Comparison of ENCODE assay signal across 8 cellular contexts in genomic region chr5:55994998-55995914, GRCh38. TPM values are rescaled to one million over a fixed set of nuclear protein-coding genes. Genes with fewer than 3 reads are reported as not detected.
A peak's percentile ranks its signal among the peaks of the same experiment; 100 is the strongest.
DNase-seq lines count a peak whose midpoint lies in the region; ATAC-seq, FAIRE-seq and TF ChIP-seq lines count a peak whose summit lies in the region.

No MANE protein-coding gene starts in this region.

- peak; percentile 93 for DNase-seq in NCI-H69 (lab: John Stamatoyannopoulos, UW)
- peak; percentile 92 to 96 for DNase-seq in activated CD4-positive, alpha-beta T cell treated with anti-CD3 and anti-CD28 coated beads, Interleukin-2, amount 50 U/mL, for 24 hours (ENCODE audit: low read depth in 1 of 2, low spot score in 1 of 2)
- peak; percentile 96 for DNase-seq in HepG2 (ENCODE audit: low spot score)
- DNase-seq in stimulated activated CD4-positive, alpha-beta T cell treated with anti-CD3 and anti-CD28 coated beads, Interleukin-4, amount 100 ng/mL, for 1 hour = peak; percentile 97

- POLR2A ChIA-PET in HepG2 (lab: Yijun Ruan, JAX) = interaction anchor here (0.8 to 2.2 kb wide), 16 partner anchors 8 to 914 kb away, joined by 3 to 12 read pairs (median 5); partner anchors contain the start of gene SETD9

- H3K36me3 Mint-ChIP-seq in dendritic cell treated with granulocyte-macrophage colony-stimulating factor and Interleukin-4, amounts not matched to agents 40 ng/mL and 50 ng/mL, for 4 days (ENCODE audit: low read depth) = peaks cover 39% of the 10 kb centered on the region

- peak in 1 of 2 experiments; percentile 68; a peak in 2 of 4 replicates for TF ChIP-seq POLR2A in HepG2 (IDR thresholded peaks at IDR 0.05; ENCODE audit: insufficient read depth in 1 of 2, low read depth in 2 of 2, low read length in 2 of 2)

- H3K4me3 Mint-ChIP-seq in dendritic cell treated with granulocyte-macrophage colony-stimulating factor and Interleukin-4, amounts not matched to agents 40 ng/mL and 50 ng/mL, for 4 days = peak overlapping the region; percentile 89

- H3K9ac ChIP-seq in HepG2 (ENCODE audit: insufficient read depth, low read depth, low read length) = peak overlapping the region; percentile 99

- peaks cover 0 to 4% of the 10 kb centered on the region in 2 experiments; a peak in 1 of 5 replicates for H3K27me3 ChIP-seq in HepG2 (ENCODE audit: control insufficient read depth in 1 of 2, insufficient read depth in 2 of 2, low read length in 2 of 2)

- H3K4me2 ChIP-seq in HepG2 (ENCODE audit: low read depth, low read length) = peak overlapping the region; percentile 71

- H3K27ac ChIP-seq in C4-2B (peak overlapping the region; percentile 80), HepG2 (ENCODE audit: extremely low read length, insufficient read depth, low read length) (peak overlapping the region; percentile 94)

- TF ChIP-seq EP300 in HepG2 (IDR thresholded peaks at IDR 0.05; ENCODE audit: low read depth in 2 of 2, low read length in 2 of 2) (peak in 1 of 2 experiments; percentile 49; a peak in 2 of 4 replicates), HepG2 (CRISPR knock-in tag; IDR thresholded peaks at IDR 0.05; ENCODE audit: borderline replicate concordance) (no peak; the same call in 1 of the 2 replicates)

- CTCF ChIA-PET in HepG2 (lab: Yijun Ruan, JAX; ENCODE audit: low intra/inter-chr PET ratio, low total read pairs) = no interaction called here

- H3K4me1 ChIP-seq in HepG2 (ENCODE audit: insufficient read depth, low read length) = peaks cover 43% of the 10 kb centered on the region

- H2AFZ ChIP-seq in HepG2 (ENCODE audit: low read length) = no peak overlapping the region

- 3% methylated on average over 12 of the region's 70 CpGs for WGBS in HepG2 (ENCODE audit: low lambda C conversion rate)

- peaks cover 42% of the 10 kb centered on the region for H3K4me1 Mint-ChIP-seq in dendritic cell treated with granulocyte-macrophage colony-stimulating factor and Interleukin-4, amounts not matched to agents 40 ng/mL and 50 ng/mL, for 4 days (ENCODE audit: low read depth)

- no peak for TF ChIP-seq RAD21 in HepG2 (CRISPR knock-in tag; IDR thresholded peaks at IDR 0.05)

- intact Hi-C loops in dendritic cell treated with granulocyte-macrophage colony-stimulating factor and Interleukin-4, amounts not matched to agents 40 ng/mL and 50 ng/mL, for 4 days (cut with micrococcal nuclease) = loop anchor here (5.0 to 10.0 kb wide), 4 partner anchors 32 to 207 kb away; no protein-coding TSS in a partner anchor
- intact Hi-C loops in HepG2 (cut with micrococcal nuclease; ENCODE audit: unreplicated experiment) = loop anchor here (1.0 to 5.0 kb wide), 5 partner anchors 8 to 130 kb away; no protein-coding TSS in a partner anchor

- H3K27me3 Mint-ChIP-seq in dendritic cell treated with granulocyte-macrophage colony-stimulating factor and Interleukin-4, amounts not matched to agents 40 ng/mL and 50 ng/mL, for 4 days = no peaks in the 10 kb centered on the region

- H3K79me2 ChIP-seq in HepG2 (ENCODE audit: insufficient read depth, low read length) = peaks cover 54% of the 10 kb centered on the region

- H3K4me3 ChIP-seq in HepG2 (replicated peaks in 1 of 3; ENCODE audit: insufficient read depth in 1 of 3, low read depth in 2 of 3, low read length in 3 of 3) = peak overlapping the region; percentile 90 to 99 (median 97)

- H4K20me1 ChIP-seq in HepG2 (ENCODE audit: insufficient read depth, low read length) = peaks cover 28% of the 10 kb centered on the region

- H3K27ac Mint-ChIP-seq in dendritic cell treated with granulocyte-macrophage colony-stimulating factor and Interleukin-4, amounts not matched to agents 40 ng/mL and 50 ng/mL, for 4 days = peak overlapping the region; percentile 95

- BruUV-seq in HepG2 (replicated peaks; lab: Mats Ljungman, UMichigan) = TSS peak; percentile 75

- TF ChIP-seq CTCF in C4-2B (conservative IDR thresholded peaks at IDR 0.05) (peak; percentile 32), HepG2 (CRISPR knock-in tag; IDR thresholded peaks at IDR 0.05) (peak; percentile 47)

- in situ Hi-C loops in HepG2 (cut with HindIII; ENCODE audit: extremely low pct_ligation_motif_present, low pct_unique_long_range_greater_than_20kb) = loop anchor here (5.0 to 25.0 kb wide), 2 partner anchors 207 to 867 kb away; no protein-coding TSS in a partner anchor

- no peaks in the 10 kb centered on the region for H3K9me3 ChIP-seq in HepG2 (ENCODE audit: low read length)

- H3K36me3 ChIP-seq in HepG2 (replicated peaks in 1 of 2; ENCODE audit: control insufficient read depth in 1 of 2, insufficient read depth in 2 of 2, low read length in 2 of 2) = peaks cover 0 to 3% of the 10 kb centered on the region in 2 experiments; a peak in 1 of 5 replicates

- no peak for FAIRE-seq in HepG2 (lab: Jason Lieb, UNC)

- no peaks in the 10 kb centered on the region for H3K9me3 Mint-ChIP-seq in dendritic cell treated with granulocyte-macrophage colony-stimulating factor and Interleukin-4, amounts not matched to agents 40 ng/mL and 50 ng/mL, for 4 days

- ATAC-seq in GM19395 (IDR thresholded peaks at IDR 0.05; ENCODE audit: unreplicated experiment) (peak; percentile 94), HG03558 (IDR thresholded peaks at IDR 0.05; ENCODE audit: extremely low read depth, unreplicated experiment) (peak; percentile 89), HepG2 (peak; percentile 96)

TF ChIP-seq in HepG2, 621 proteins besides CTCF, POLR2A, EP300 and RAD21 (continues in another document):
- no peak for TF ChIP-seq REL (CRISPR knock-in tag; conservative IDR thresholded peaks at IDR 0.05)
- no peak for TF ChIP-seq SYNCRIP (IDR thresholded peaks at IDR 0.05; ENCODE audit: insufficient read depth, low read depth, low read length)
- peak; percentile 16; the same call in 1 of the 2 replicates for TF ChIP-seq PCBP1 (IDR thresholded peaks at IDR 0.05; ENCODE audit: borderline replicate concordance, low read depth, low read length)
- peak; percentile 95; the same call in 1 of the 2 replicates for TF ChIP-seq SNAI1 (CRISPR knock-in tag; IDR thresholded peaks at IDR 0.05; ENCODE audit: borderline replicate concordance)
- TF ChIP-seq MTA3 (CRISPR knock-in tag; IDR thresholded peaks at IDR 0.05) = no peak
- 0 out of 2 replicates have a peak, but pooled peaks have one; percentile 63 for TF ChIP-seq GTF3A (CRISPR knock-in tag; conservative IDR thresholded peaks at IDR 0.05)
- no peak for TF ChIP-seq ATF2 (CRISPR knock-in tag; IDR thresholded peaks at IDR 0.05)
- peak; percentile 69; the same call in 1 of the 2 replicates for TF ChIP-seq KDM3A (CRISPR knock-in tag; IDR thresholded peaks at IDR 0.05; ENCODE audit: low read depth)
- peak; percentile 38; the same call in 1 of the 2 replicates for TF ChIP-seq ZNF891 (CRISPR knock-in tag; IDR thresholded peaks at IDR 0.05)
- TF ChIP-seq, protein P1, sequence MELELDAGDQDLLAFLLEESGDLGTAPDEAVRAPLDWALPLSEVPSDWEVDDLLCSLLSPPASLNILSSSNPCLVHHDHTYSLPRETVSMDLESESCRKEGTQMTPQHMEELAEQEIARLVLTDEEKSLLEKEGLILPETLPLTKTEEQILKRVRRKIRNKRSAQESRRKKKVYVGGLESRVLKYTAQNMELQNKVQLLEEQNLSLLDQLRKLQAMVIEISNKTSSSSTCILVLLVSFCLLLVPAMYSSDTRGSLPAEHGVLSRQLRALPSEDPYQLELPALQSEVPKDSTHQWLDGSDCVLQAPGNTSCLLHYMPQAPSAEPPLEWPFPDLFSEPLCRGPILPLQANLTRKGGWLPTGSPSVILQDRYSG (CRISPR knock-in tag; IDR thresholded peaks at IDR 0.05) = no peak
- peak; percentile 63; the same call in 1 of the 2 replicates for TF ChIP-seq SAP130 (CRISPR knock-in tag; IDR thresholded peaks at IDR 0.05; ENCODE audit: low read depth)
- 0 out of 2 replicates have a peak, but pooled peaks have one; percentile 18 for TF ChIP-seq ATF7-NPFF (CRISPR knock-in tag; IDR thresholded peaks at IDR 0.05; ENCODE audit: low read depth)
- no peak for TF ChIP-seq ZFP36L2 (CRISPR knock-in tag; IDR thresholded peaks at IDR 0.05)
- peak; percentile 66; the same call in 1 of the 2 replicates for TF ChIP-seq GFI1 (CRISPR knock-in tag; IDR thresholded peaks at IDR 0.05; ENCODE audit: borderline replicate concordance)

RNA-seq across cellular contexts. Expression of gene IL6ST, which starts 0.5 kb away (rescaled TPM):
- 161 and 166 TPM in 2 replicates for total RNA-seq in HepG2 (2016; rRNA removed; fragmentation: Illumina TruSeq; extraction: Trizol)
- total RNA-seq in HepG2 (2016; cell fraction: cytosol; rRNA removed; fragmentation: Illumina TruSeq; extraction: Trizol; ENCODE audit: low read depth) = 14.7 and 15.1 TPM in 2 replicates
- 168 TPM in 2 replicates for total RNA-seq in HepG2 (2016; cell fraction: insoluble cytoplasmic fraction; rRNA removed; fragmentation: Illumina TruSeq; extraction: Trizol)
- 65.8 and 71.7 TPM in 2 replicates for total RNA-seq in HepG2 (2016; cell fraction: membrane; rRNA removed; fragmentation: Illumina TruSeq; extraction: Trizol)
- 163 and 201 TPM in 2 replicates for total RNA-seq in HepG2 (2016; cell fraction: nucleus; rRNA removed; fragmentation: Illumina TruSeq; extraction: Trizol)
- polyA plus RNA-seq in HepG2 (2011; rRNA removed) = 57.9 and 66.6 TPM in 2 replicates
- 31.2 and 65.6 TPM in 2 replicates for polyA plus RNA-seq in HepG2 (2011; cell fraction: cytosol; rRNA removed)
- 23.4 and 30.7 TPM in 2 replicates for polyA plus RNA-seq in HepG2 (2011; cell fraction: nucleus; rRNA removed)
- polyA plus RNA-seq in HepG2 (2012) = 51.0 and 78.1 TPM in 2 replicates
- 2.0 and 2.1 TPM in 2 replicates for polyA plus RNA-seq in HepG2 (2016; cell fraction: cytosol; fragmentation: Illumina TruSeq; extraction: Trizol; ENCODE audit: low read depth)
- 43.1 and 49.7 TPM in 2 replicates for polyA plus RNA-seq in HepG2 (2016; cell fraction: insoluble cytoplasmic fraction; fragmentation: Illumina TruSeq; extraction: Trizol; ENCODE audit: low read depth)
- polyA plus RNA-seq in HepG2 (2016; cell fraction: membrane; fragmentation: Illumina TruSeq; extraction: Trizol; ENCODE audit: low read depth) = 9.8 and 10.4 TPM in 2 replicates
- polyA plus RNA-seq in HepG2 (2016; cell fraction: nucleus; fragmentation: Illumina TruSeq; extraction: Trizol; ENCODE audit: insufficient read depth, low read depth) = 83.2 and 85.6 TPM in 2 replicates
- polyA minus RNA-seq in HepG2 (2011; rRNA and poly(A)+ RNA removed; ENCODE audit: low replicate concordance) = 72.6 and 124 TPM in 2 replicates
- 241 and 268 TPM in 2 replicates for polyA minus RNA-seq in HepG2 (2011; cell fraction: cytosol; rRNA and poly(A)+ RNA removed)
- 145 and 264 TPM in 2 replicates for polyA minus RNA-seq in HepG2 (2011; cell fraction: nucleus; rRNA and poly(A)+ RNA removed)

Comparison
In these comparisons a context has a peak if more than half of its experiments do, and no peak if none do; other contexts are left out.
1. Peak in every context shown above with its lines: DNase-seq, ATAC-seq, H3K4me3 ChIP-seq and H3K27ac ChIP-seq.